2 cellular contexts compared by ENCODE assay signal in the genomic region with DNA sequence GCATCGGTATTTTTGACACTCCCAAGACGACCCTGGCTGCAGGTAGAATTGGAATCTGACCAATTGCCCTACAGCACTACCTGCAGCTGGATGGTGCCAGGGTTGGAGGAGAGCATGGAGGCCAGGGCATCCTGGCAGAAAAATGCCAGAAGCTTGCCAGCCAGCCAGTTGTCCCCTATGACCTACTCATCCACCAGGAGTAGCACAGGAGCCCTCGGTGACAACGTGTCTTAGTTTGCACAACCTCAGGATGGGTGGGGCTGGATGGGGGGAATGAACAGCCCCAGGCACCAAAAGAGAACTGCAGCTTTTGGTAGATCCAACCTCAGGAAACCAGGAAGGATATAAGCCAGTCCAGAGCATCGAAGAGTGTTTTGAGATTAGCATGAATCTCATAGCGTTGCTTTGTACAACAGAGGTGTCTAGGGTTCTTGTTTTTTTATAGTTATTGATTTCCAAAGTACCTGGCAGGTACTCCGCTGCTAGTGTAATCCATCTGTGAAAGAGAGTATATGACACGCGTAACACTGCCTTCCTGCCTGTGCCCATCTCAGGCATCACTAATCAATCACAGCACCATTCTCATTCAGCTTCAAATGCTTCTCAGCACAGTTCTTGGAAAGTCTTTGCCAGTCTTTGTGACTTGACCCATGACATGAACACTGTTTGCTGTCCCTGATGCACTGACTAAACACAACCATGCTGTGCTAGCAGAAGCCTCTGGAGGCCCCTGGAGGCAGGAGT.
A peak's percentile ranks its signal among the peaks of the same experiment; 100 is the strongest.
TF ChIP-seq lines count a peak whose summit lies in the region.

No MANE protein-coding gene starts in this region.

TF ChIP-seq in liver, 16 proteins besides CTCF, POLR2A, EP300 and RAD21:
- TF ChIP-seq HNF4A (conservative IDR thresholded peaks at IDR 0.05): peak in 1 of 2 donors; percentile 51
- TF ChIP-seq FOXA1 (IDR thresholded peaks at IDR 0.05): no peak
- TF ChIP-seq SP1 (IDR thresholded peaks at IDR 0.05): peak; percentile 36
- TF ChIP-seq RXRA (IDR thresholded peaks at IDR 0.05): peak; percentile 11 to 60

TF ChIP-seq in HepG2, 621 proteins besides CTCF, POLR2A, EP300 and RAD21:
- no peak for TF ChIP-seq ISL2 (CRISPR knock-in tag; IDR thresholded peaks at IDR 0.05)
TF ChIP-seq in HepG2: peak in this region for 0.
